In the genomic region with DNA sequence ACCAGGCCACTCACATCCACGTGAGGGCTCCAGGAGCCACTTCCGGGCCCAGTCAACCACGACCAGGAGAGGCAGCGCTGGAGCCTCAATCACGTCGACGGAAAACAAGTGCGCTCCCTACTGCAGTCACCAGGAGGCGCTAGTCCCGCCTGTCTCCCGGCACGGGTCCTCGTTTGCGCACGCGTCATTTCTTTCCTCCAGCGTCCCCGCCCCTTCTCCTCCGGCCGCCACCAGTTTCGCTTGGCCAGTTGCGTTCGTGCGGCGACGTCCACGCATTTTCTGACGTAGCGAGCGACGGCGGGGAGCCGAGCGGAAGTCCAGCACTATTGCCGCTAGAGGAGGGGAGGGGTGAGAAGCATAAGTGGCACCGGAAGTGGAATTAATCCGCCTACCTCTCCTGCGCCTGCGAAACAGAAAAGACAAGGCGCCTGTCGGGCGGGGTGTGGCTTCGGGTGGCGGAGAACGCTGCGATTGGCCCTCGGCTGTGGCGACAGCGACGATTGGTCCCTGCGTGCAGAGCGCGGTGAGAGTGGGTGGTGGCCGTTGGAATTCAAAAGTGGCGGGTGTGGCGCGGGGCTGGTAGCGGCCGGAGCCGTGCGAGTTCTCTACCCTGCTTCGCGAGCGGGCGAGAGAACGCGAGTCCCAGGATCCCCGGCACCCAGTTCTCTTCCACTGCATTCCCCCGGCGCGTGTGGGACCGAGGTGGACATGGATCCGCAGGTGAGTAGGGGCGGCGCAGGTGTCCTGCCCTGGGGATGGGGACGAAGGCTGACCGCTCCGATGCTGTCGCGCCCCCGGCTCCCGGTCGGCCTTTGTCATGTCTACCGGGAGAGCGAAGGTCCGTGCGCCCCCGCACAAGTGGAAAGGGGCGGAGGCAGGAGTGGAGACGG, we compare ENCODE assay signal across 8 cellular contexts. TPM values are rescaled to one million over a fixed set of nuclear protein-coding genes. Genes with fewer than 3 reads are reported as not detected.
DNase-seq lines count a peak whose midpoint lies in the region; ATAC-seq and TF ChIP-seq lines count a peak whose summit lies in the region.

A gene with protein sequence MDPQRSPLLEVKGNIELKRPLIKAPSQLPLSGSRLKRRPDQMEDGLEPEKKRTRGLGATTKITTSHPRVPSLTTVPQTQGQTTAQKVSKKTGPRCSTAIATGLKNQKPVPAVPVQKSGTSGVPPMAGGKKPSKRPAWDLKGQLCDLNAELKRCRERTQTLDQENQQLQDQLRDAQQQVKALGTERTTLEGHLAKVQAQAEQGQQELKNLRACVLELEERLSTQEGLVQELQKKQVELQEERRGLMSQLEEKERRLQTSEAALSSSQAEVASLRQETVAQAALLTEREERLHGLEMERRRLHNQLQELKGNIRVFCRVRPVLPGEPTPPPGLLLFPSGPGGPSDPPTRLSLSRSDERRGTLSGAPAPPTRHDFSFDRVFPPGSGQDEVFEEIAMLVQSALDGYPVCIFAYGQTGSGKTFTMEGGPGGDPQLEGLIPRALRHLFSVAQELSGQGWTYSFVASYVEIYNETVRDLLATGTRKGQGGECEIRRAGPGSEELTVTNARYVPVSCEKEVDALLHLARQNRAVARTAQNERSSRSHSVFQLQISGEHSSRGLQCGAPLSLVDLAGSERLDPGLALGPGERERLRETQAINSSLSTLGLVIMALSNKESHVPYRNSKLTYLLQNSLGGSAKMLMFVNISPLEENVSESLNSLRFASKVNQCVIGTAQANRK (plus strand): TSS at position 546 of the 890 bp plus-strand sequence. CDS start 163 bp downstream, at position 709.

- peak within 1 kb of the TSS; percentile 94 for H3K27ac Mint-ChIP-seq in HFFc6
- peak within 1 kb of the TSS; percentile 91 for H3K27ac Mint-ChIP-seq in activated naive CD4-positive, alpha-beta T cell treated with anti-CD3 and anti-CD28 coated beads, Interleukin-2, amount 50 U/mL, for 24 hours

- no peaks in the 10 kb centered on the region; the same call in none of the 2 replicates for H3K27me3 Mint-ChIP-seq in HFFc6 (ENCODE audit: insufficient read depth)
- no peaks in the 10 kb centered on the region for H3K27me3 Mint-ChIP-seq in activated naive CD4-positive, alpha-beta T cell treated with anti-CD3 and anti-CD28 coated beads, Interleukin-2, amount 50 U/mL, for 24 hours

- TF ChIP-seq POLR2A in NB4 (IDR thresholded peaks at IDR 0.05; ENCODE audit: extremely low read depth, insufficient read length), result no peak

- peak within 1 kb of the TSS; percentile 91 for H3K4me2 ChIP-seq in SK-N-SH

- under 1% methylated on average over 37 of the region's 90 CpGs for WGBS in SK-N-SH (ENCODE audit: low lambda C conversion rate)

- TF ChIP-seq CTCF in HFFc6 (IDR thresholded peaks at IDR 0.05), result peak; percentile 98
- TF ChIP-seq CTCF in NB4 (IDR thresholded peaks at IDR 0.05; ENCODE audit: low read depth, low read length), result peak; percentile 95
- peak; percentile 87 for TF ChIP-seq CTCF in SK-N-SH (IDR thresholded peaks at IDR 0.05)
- TF ChIP-seq CTCF in thoracic aorta (IDR thresholded peaks at IDR 0.05), result peak; percentile 97

- H3K4me1 ChIP-seq in SK-N-SH (ENCODE audit: control insufficient read depth in 1 of 2, insufficient read depth in 2 of 2, low read depth in 1 of 2, low read length in 1 of 2) (peaks cover 0 to 16% of the 10 kb centered on the region in 2 experiments; a peak in 3 of 4 replicates), thoracic aorta (ENCODE audit: control insufficient read depth in 1 of 2, low read depth in 2 of 2) (peaks cover 6 to 12% of the 10 kb centered on the region in 2 donors)

- peaks cover 12% of the 10 kb centered on the region; the same call in 1 of the 2 replicates for H3K36me3 Mint-ChIP-seq in HFFc6 (ENCODE audit: low read depth)
- H3K36me3 Mint-ChIP-seq in activated naive CD4-positive, alpha-beta T cell treated with anti-CD3 and anti-CD28 coated beads, Interleukin-2, amount 50 U/mL, for 24 hours, result no peaks in the 10 kb centered on the region

- peak; percentile 100 for DNase-seq in HFFc6
- DNase-seq in NB4 (ENCODE audit: low read depth), result peak; percentile 100
- DNase-seq in SK-N-SH, result peak; percentile 93
- DNase-seq in globus pallidus (ENCODE audit: low spot score), result peak; percentile 100
- DNase-seq in occipital lobe (lab: John Stamatoyannopoulos, UW), result peak; percentile 100
- DNase-seq in thoracic aorta (ENCODE audit: low spot score), result peak; percentile 95

- H2AFZ ChIP-seq in SK-N-SH (ENCODE audit: low read depth), result peak within 1 kb of the TSS; percentile 95

- ATAC-seq in thoracic aorta (ENCODE audit: insufficient number of reproducible peaks, low FRiP score, low read depth), result peak; percentile 98

- H4K20me1 ChIP-seq in SK-N-SH (ENCODE audit: insufficient read depth), result peaks cover 4% of the 10 kb centered on the region; the same call in 1 of the 2 replicates

- H3K4me3 ChIP-seq in GM08714 (ENCODE audit: low read length) (peak within 1 kb of the TSS; percentile 97), NB4 (ENCODE audit: low read depth, low read length) (peak within 1 kb of the TSS; percentile 90), SK-N-SH (ENCODE audit: low read depth in 2 of 2, low read length in 1 of 2) (peak within 1 kb of the TSS; percentile 66 to 92), thoracic aorta (peak within 1 kb of the TSS; percentile 71)

- CTCF ChIA-PET in SK-N-SH (lab: Yijun Ruan, JAX), result interaction anchor here (0.7 to 2.5 kb wide), 24 partner anchors 10 to 99 kb away, joined by 3 to 22 read pairs (median 4); partner anchors contain the start of genes CUTA, PHF1 and ZBTB9

- H3K9me3 ChIP-seq in SK-N-SH, result no peaks in the 10 kb centered on the region
- no peaks in the 10 kb centered on the region for H3K9me3 ChIP-seq in thoracic aorta

- H3K9ac ChIP-seq in SK-N-SH, result peak within 1 kb of the TSS; percentile 84

- H3K9me3 Mint-ChIP-seq in HFFc6, result no peaks in the 10 kb centered on the region
- no peaks in the 10 kb centered on the region for H3K9me3 Mint-ChIP-seq in activated naive CD4-positive, alpha-beta T cell treated with anti-CD3 and anti-CD28 coated beads, Interleukin-2, amount 50 U/mL, for 24 hours

- H3K4me1 Mint-ChIP-seq in HFFc6 (ENCODE audit: low read depth), result peaks cover 50% of the 10 kb centered on the region
- peaks cover 18% of the 10 kb centered on the region for H3K4me1 Mint-ChIP-seq in activated naive CD4-positive, alpha-beta T cell treated with anti-CD3 and anti-CD28 coated beads, Interleukin-2, amount 50 U/mL, for 24 hours

- H3K36me3 ChIP-seq in SK-N-SH (replicated peaks in 1 of 2; ENCODE audit: control insufficient read depth in 1 of 2, insufficient read depth in 2 of 2, low read length in 1 of 2), result no peaks in the 10 kb centered on the region
- no peaks in the 10 kb centered on the region for H3K36me3 ChIP-seq in thoracic aorta

- H3K4me3 Mint-ChIP-seq in HFFc6, result peak within 1 kb of the TSS; percentile 93
- peak within 1 kb of the TSS; percentile 81 for H3K4me3 Mint-ChIP-seq in activated naive CD4-positive, alpha-beta T cell treated with anti-CD3 and anti-CD28 coated beads, Interleukin-2, amount 50 U/mL, for 24 hours

- TF ChIP-seq EP300 in SK-N-SH (IDR thresholded peaks at IDR 0.05; ENCODE audit: borderline replicate concordance in 1 of 2, low read depth in 1 of 2, low read length in 1 of 2), result no peak; a peak in 1 of 4 replicates

- H3F3A ChIP-seq in SK-N-SH (replicated peaks; ENCODE audit: insufficient read depth), result peaks cover 5% of the 10 kb centered on the region

- peak; percentile 67 for TF ChIP-seq RAD21 in SK-N-SH (IDR thresholded peaks at IDR 0.05; ENCODE audit: low read length)

- H3K9me2 ChIP-seq in SK-N-SH, result no peaks in the 10 kb centered on the region

- H3K27ac ChIP-seq in SK-N-SH (ENCODE audit: low read depth in 2 of 2, low read length in 1 of 2), result peak within 1 kb of the TSS; percentile 84 to 87
- peak within 1 kb of the TSS; percentile 93 to 94 for H3K27ac ChIP-seq in thoracic aorta

- peaks cover 49% of the 10 kb centered on the region for H3K79me2 ChIP-seq in SK-N-SH (ENCODE audit: insufficient read depth)

- no peaks in the 10 kb centered on the region for H3K27me3 ChIP-seq in SK-N-SH (ENCODE audit: insufficient read depth)
- no peaks in the 10 kb centered on the region for H3K27me3 ChIP-seq in thoracic aorta (replicated peaks; ENCODE audit: insufficient read depth)

- POLR2A ChIA-PET in SK-N-SH (lab: Yijun Ruan, JAX), result interaction anchor here (1.0 kb wide), 1 partner anchor 92 kb away, joined by 5 read pairs; no protein-coding TSS in a partner anchor

TF ChIP-seq in SK-N-SH, 30 proteins besides CTCF, POLR2A, EP300 and RAD21 (continues in another document):
- TF ChIP-seq JUND (IDR thresholded peaks at IDR 0.05) (no peak), FOSL2 (IDR thresholded peaks at IDR 0.05; ENCODE audit: borderline replicate concordance, low read depth) (no peak), ELF1 (IDR thresholded peaks at IDR 0.05) (peak; percentile 75), TCF12 (IDR thresholded peaks at IDR 0.05) (peak; percentile 9; the same call in 1 of the 2 replicates), RFX5 (IDR thresholded peaks at IDR 0.05; ENCODE audit: low read length) (no peak; the same call in none of the 2 replicates), NFIC (IDR thresholded peaks at IDR 0.05; ENCODE audit: borderline replicate concordance) (no peak), GABPA (IDR thresholded peaks at IDR 0.05; ENCODE audit: low read depth) (peak; percentile 83), MXI1 (IDR thresholded peaks at IDR 0.05; ENCODE audit: low read depth, low read length) (peak; percentile 85), RXRA (IDR thresholded peaks at IDR 0.05; ENCODE audit: borderline replicate concordance, low read depth) (no peak), TAF1 (IDR thresholded peaks at IDR 0.05; ENCODE audit: borderline replicate concordance, low read depth, low read length) (no peak)
- TF ChIP-seq, protein P1, sequence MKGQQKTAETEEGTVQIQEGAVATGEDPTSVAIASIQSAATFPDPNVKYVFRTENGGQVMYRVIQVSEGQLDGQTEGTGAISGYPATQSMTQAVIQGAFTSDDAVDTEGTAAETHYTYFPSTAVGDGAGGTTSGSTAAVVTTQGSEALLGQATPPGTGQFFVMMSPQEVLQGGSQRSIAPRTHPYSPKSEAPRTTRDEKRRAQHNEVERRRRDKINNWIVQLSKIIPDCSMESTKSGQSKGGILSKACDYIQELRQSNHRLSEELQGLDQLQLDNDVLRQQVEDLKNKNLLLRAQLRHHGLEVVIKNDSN (IDR thresholded peaks at IDR 0.05; ENCODE audit: borderline replicate concordance, low read depth), result peak; percentile 45; the same call in 1 of the 2 replicates

RNA-seq across cellular contexts. Expression of the gene that starts here (rescaled TPM):
- total RNA-seq in HFFc6 (2021; fragmentation: NEBNext Ultra II Directional; extraction: Animal tissue kit (Norgen Biotek cat#: 25700)), result 10 to 100 TPM; 20.6 to 43.5 (median 38.6) TPM
- polyA plus RNA-seq in SK-N-SH (2012; rRNA removed), result 29.6 and 35.9 TPM in 2 replicates
- polyA plus RNA-seq in SK-N-SH (2012; cell fraction: cytosol; rRNA removed), result 13.6 and 23.2 TPM in 2 replicates
- 40.0 and 48.8 TPM in 2 replicates for polyA plus RNA-seq in SK-N-SH (2012; cell fraction: nucleus; rRNA removed)
- total RNA-seq in occipital lobe (3.6 TPM), thoracic aorta (under 1 TPM; 0.81 to 0.85 TPM)

Comparison
In these comparisons a context has a peak if more than half of its experiments do, and no peak if none do; other contexts are left out.
1. Peak in every context shown above with its lines: DNase-seq, ATAC-seq, H3K4me3 ChIP-seq and H3K27ac ChIP-seq.
2. Peak in DNase-seq, ATAC-seq, H3K4me3 ChIP-seq and H3K27ac ChIP-seq in thoracic aorta; RNA of the gene not detected or under 1 TPM.